13 cellular contexts compared by ENCODE assay signal in genomic region chr10:77872151-77872946, GRCh38. TPM values are rescaled to one million over a fixed set of nuclear protein-coding genes. Genes with fewer than 3 reads are reported as not detected.
DNase-seq lines count a peak whose midpoint lies in the region; ATAC-seq, FAIRE-seq and TF ChIP-seq lines count a peak whose summit lies in the region.
"Had no signal": no experiment of that assay in that cellular context is flagged by ENCODE, and none has a peak within 500 bp of the region (broad histone marks: within the 10 kb centered on the region; RNA-seq: fewer than 3 reads in every experiment).

No MANE protein-coding gene starts in this region.

- H3K4me1 ChIP-seq in osteoblast (ENCODE audit: insufficient read depth, low read length) (peaks cover 21% of the 10 kb centered on the region), kidney (ENCODE audit: control insufficient read depth in 1 of 2, insufficient read depth in 1 of 2, low read depth in 1 of 2, low read length in 2 of 2) (peaks cover 0 to 13% of the 10 kb centered on the region in 2 donors)

- FAIRE-seq in kidney (lab: Jason Lieb, UNC) = no peak
- FAIRE-seq: A549 had no signal

- H3K27ac ChIP-seq in osteoblast (ENCODE audit: low read depth, low read length) (peak overlapping the region; percentile 28), kidney (ENCODE audit: low read depth in 2 of 2, low read length in 2 of 2) (no peak overlapping the region)
- H3K27ac ChIP-seq: WERI-Rb-1 had no signal

- ATAC-seq in Right ventricle myocardium inferior (peak; percentile 42), Right ventricle myocardium superior (ENCODE audit: poor library complexity) (no peak), GM18870 (IDR thresholded peaks at IDR 0.05; ENCODE audit: unreplicated experiment) (no peak)

- no peaks in the 10 kb centered on the region for H3K27me3 ChIP-seq in osteoblast (ENCODE audit: insufficient read depth, low read length)

- no peak for TF ChIP-seq CTCF in fibroblast of pulmonary artery (IDR thresholded peaks at IDR 0.05; ENCODE audit: low read length, missing control alignments)
- TF ChIP-seq CTCF in osteoblast (IDR thresholded peaks at IDR 0.05; ENCODE audit: extremely low read depth, low read depth, low read length) = no peak
- TF ChIP-seq CTCF in kidney (IDR thresholded peaks at IDR 0.05; ENCODE audit: borderline replicate concordance, extremely low read depth, insufficient read depth) = no peak

- no peaks in the 10 kb centered on the region for H3K36me3 ChIP-seq in osteoblast (ENCODE audit: insufficient read depth, low read length)
- H3K36me3 ChIP-seq in kidney (ENCODE audit: control insufficient read depth in 1 of 2, insufficient read depth in 2 of 2, low read length in 2 of 2) = no peaks in the 10 kb centered on the region

- H3K4me2 ChIP-seq in osteoblast (ENCODE audit: insufficient read depth, low read length) = no peak overlapping the region
- H3K4me2 ChIP-seq: A549 had no signal

- peaks cover 48% of the 10 kb centered on the region for H3K79me2 ChIP-seq in osteoblast (ENCODE audit: insufficient read depth, low read length)

- no peak overlapping the region for H3K9ac ChIP-seq in kidney (ENCODE audit: low read length in 2 of 2)

- no peak for DNase-seq in Right ventricle myocardium inferior (ENCODE audit: missing footprints)
- no peak for DNase-seq in Right ventricle myocardium superior
- DNase-seq in fibroblast of pulmonary artery (ENCODE audit: low read depth) = peak; percentile 58
- no peak for DNase-seq in osteoblast (ENCODE audit: insufficient read length, low spot score, missing footprints)
- DNase-seq in kidney = no peak
- DNase-seq in SKM-1 (lab: John Stamatoyannopoulos, UW; ENCODE audit: unreplicated experiment) = no peak
- no peak for DNase-seq in kidney tubule cell (ENCODE audit: low spot score)
- DNase-seq: foreskin melanocyte, Karpas-422, naive B cell, WERI-Rb-1 had no signal

- intact Hi-C loops in Right ventricle myocardium inferior (cut with DNase I) = no loop called here
- intact Hi-C loops in Right ventricle myocardium superior (cut with DNase I) = no loop called here
- intact Hi-C loops in kidney (cut with DNase I) = no loop called here

- H3K9me3 ChIP-seq in osteoblast (ENCODE audit: low read depth, low read length) (no peaks in the 10 kb centered on the region), kidney (ENCODE audit: control insufficient read depth in 1 of 2, low read length in 2 of 2) (no peaks in the 10 kb centered on the region)
- H3K9me3 ChIP-seq: A549 had no signal

- peaks cover 52% of the 10 kb centered on the region for H4K20me1 ChIP-seq in osteoblast (ENCODE audit: insufficient read depth, low read length)

- H2AFZ ChIP-seq in osteoblast (ENCODE audit: low read length) = no peak overlapping the region

- H3K4me3 ChIP-seq in fibroblast of pulmonary artery (replicated peaks; ENCODE audit: low read depth, low read length) (no peak overlapping the region), osteoblast (ENCODE audit: insufficient read depth, low read length) (no peak overlapping the region), kidney (ENCODE audit: low read length in 2 of 2) (no peak overlapping the region)
- H3K4me3 ChIP-seq: A549 had no signal

RNA-seq across cellular contexts. Expression of gene DLG5, which starts 54.2 kb away (rescaled TPM):
- 8.9 TPM for total RNA-seq in Right ventricle myocardium inferior
- total RNA-seq in Right ventricle myocardium superior = 8.8 TPM
- 51.4 and 51.6 TPM in 2 replicates for total RNA-seq in osteoblast
- 30.0 TPM for total RNA-seq in kidney
- 5.4 TPM for polyA plus RNA-seq in kidney (ENCODE audit: insufficient read depth, low read depth, low replicate concordance)
